Comparison of ENCODE assay signal across 7 cellular contexts in the genomic region with DNA sequence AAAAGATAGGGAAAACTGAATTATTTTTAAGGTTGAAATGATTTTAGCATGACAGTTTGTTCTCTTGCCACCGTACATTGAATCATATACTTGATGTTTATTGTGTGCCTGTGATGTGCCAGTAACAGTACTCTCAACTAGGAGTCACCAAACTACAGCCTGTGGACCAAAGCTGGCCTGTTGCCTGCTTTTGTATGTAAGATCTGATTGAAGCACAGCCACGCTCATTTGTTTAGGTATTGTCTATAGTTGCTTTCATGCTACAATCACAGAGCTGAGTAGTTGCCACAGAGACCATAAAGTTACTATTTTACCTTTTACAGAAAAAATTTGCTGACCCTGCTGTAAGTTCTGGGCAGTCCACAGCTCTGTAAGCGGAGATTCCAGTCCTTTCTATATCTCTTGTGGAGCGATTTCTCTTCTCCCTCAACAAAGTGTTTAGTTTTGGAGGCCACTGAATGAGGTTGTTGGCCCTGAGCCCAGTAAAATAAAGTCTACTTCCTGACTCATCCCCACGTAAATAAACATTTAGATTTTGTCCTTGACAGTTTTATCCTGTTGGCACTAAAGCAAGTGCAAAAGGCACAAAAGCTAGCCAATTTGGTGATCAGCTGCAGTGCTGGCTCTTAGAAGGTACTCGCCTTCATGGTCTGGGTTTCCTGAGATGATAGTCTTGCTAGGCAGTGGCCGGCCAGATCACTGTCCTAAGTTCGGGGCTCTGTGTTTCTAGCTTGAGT.
A peak's percentile ranks its signal among the peaks of the same experiment; 100 is the strongest.
DNase-seq lines count a peak whose midpoint lies in the region; ATAC-seq, FAIRE-seq and TF ChIP-seq lines count a peak whose summit lies in the region.
"Not testable (repeated sequence)": the region's sequence is repeated elsewhere in the genome, so short reads cannot be mapped to it uniquely, and the experiment has no call there.

No MANE protein-coding gene starts in this region.

- not testable (repeated sequence) for H2BK15ac ChIP-seq in mesenchymal stem cell (ENCODE audit: low read depth, poor library complexity, severe bottlenecking)

- DNase-seq in A549 (ENCODE audit: low read depth in 1 of 2, low spot score in 1 of 2), result not testable (repeated sequence)
- peak; percentile 49 for DNase-seq in H4 (ENCODE audit: low spot score)
- peak; percentile 32 for DNase-seq in PC-3
- DNase-seq in amniotic epithelial cell (ENCODE audit: low read depth), result peak; percentile 2
- peak; percentile 56 for DNase-seq in dermis blood vessel endothelial cell
- peak; percentile 39 for DNase-seq in iris pigment epithelial cell (ENCODE audit: low read depth)
- peak; percentile 39 for DNase-seq in mesenchymal stem cell

- 29% methylated on average over 3 of the region's 8 CpGs for WGBS in A549 (ENCODE audit: missing lambda C conversion rate)
- WGBS in mesenchymal stem cell, result 57% methylated on average over 1 of the region's 8 CpGs

- FAIRE-seq in A549 (lab: Jason Lieb, UNC), result not testable (repeated sequence)

- TF ChIP-seq EP300 in A549 (IDR thresholded peaks at IDR 0.05), result not testable (repeated sequence)

- H3K4ac ChIP-seq in mesenchymal stem cell (ENCODE audit: low read depth in 1 of 2, low read length in 2 of 2), result not testable (repeated sequence)

- not testable (repeated sequence) for BruUV-seq in PC-3 (replicated peaks; lab: Mats Ljungman, UMichigan)

- H2AK5ac ChIP-seq in mesenchymal stem cell (ENCODE audit: low read length, severe bottlenecking), result not testable (repeated sequence)

- not testable (repeated sequence) for H3K9me3 ChIP-seq in A549; PC-3 (ENCODE audit: low read length); mesenchymal stem cell (ENCODE audit: control insufficient read depth, low read length)

- H3K4me1 ChIP-seq in A549; PC-3 (ENCODE audit: insufficient read depth, low read length); mesenchymal stem cell (ENCODE audit: control insufficient read depth, insufficient read depth, low read depth, low read length): not testable (repeated sequence)

- not testable (repeated sequence) for H3K23ac ChIP-seq in mesenchymal stem cell (ENCODE audit: low read length in 2 of 2)

- not testable (repeated sequence) for H4K8ac ChIP-seq in mesenchymal stem cell (ENCODE audit: low read length)

- CTCF ChIA-PET in A549 (lab: Yijun Ruan, JAX); PC-3 (lab: Charles Lee): not testable (repeated sequence)

- not testable (repeated sequence) for H3K14ac ChIP-seq in mesenchymal stem cell (ENCODE audit: low read length in 2 of 2)

- intact Hi-C loops in PC-3 (cut with micrococcal nuclease), result not testable (repeated sequence)

- H3K9me2 ChIP-seq in PC-3 (replicated peaks; ENCODE audit: low read length), result not testable (repeated sequence)

- H3F3A ChIP-seq in PC-3 (ENCODE audit: low read length, unreplicated experiment), result not testable (repeated sequence)

- not testable (repeated sequence) for H2BK5ac ChIP-seq in mesenchymal stem cell (ENCODE audit: low read depth, low read length, poor library complexity, severe bottlenecking)

- not testable (repeated sequence) for TF ChIP-seq CTCF in A549 (IDR thresholded peaks at IDR 0.05); PC-3 (conservative IDR thresholded peaks at IDR 0.05; ENCODE audit: low read depth, low read length)

- not testable (repeated sequence) for H2AFZ ChIP-seq in PC-3 (ENCODE audit: low read length); mesenchymal stem cell (ENCODE audit: low read depth, low read length)

- H3K4me2 ChIP-seq in A549; mesenchymal stem cell (ENCODE audit: low read length, poor library complexity, severe bottlenecking): not testable (repeated sequence)
- H3K4me2 ChIP-seq in PC-3 (ENCODE audit: low read length), result peak overlapping the region; percentile 39; the same call in 1 of the 2 replicates

- ATAC-seq in A549, result peak; percentile 69 to 80
- peak; percentile 58 for ATAC-seq in PC-3

- H2BK120ac ChIP-seq in mesenchymal stem cell (ENCODE audit: low read depth, low read length), result not testable (repeated sequence)

- not testable (repeated sequence) for H4K20me1 ChIP-seq in PC-3 (ENCODE audit: low read length)

- H3K79me1 ChIP-seq in mesenchymal stem cell (replicated peaks; ENCODE audit: low read length, poor library complexity, severe bottlenecking), result not testable (repeated sequence)

- H2BK12ac ChIP-seq in mesenchymal stem cell (ENCODE audit: low read length in 2 of 2), result not testable (repeated sequence)

- H3K4me3 ChIP-seq in A549; PC-3 (ENCODE audit: low read length); mesenchymal stem cell (ENCODE audit: insufficient read depth in 1 of 2, low read depth in 1 of 2, low read length in 2 of 2): not testable (repeated sequence)

- not testable (repeated sequence) for H3K18ac ChIP-seq in mesenchymal stem cell (ENCODE audit: low read depth in 1 of 2, low read length in 2 of 2)

- H3K36me3 ChIP-seq in PC-3 (ENCODE audit: low read depth, low read length); mesenchymal stem cell (ENCODE audit: control insufficient read depth in 1 of 2, insufficient read depth in 2 of 2, low read depth in 1 of 2, low read length in 2 of 2): not testable (repeated sequence)

- not testable (repeated sequence) for H3K27me3 ChIP-seq in PC-3 (ENCODE audit: low read length); mesenchymal stem cell (ENCODE audit: control insufficient read depth in 1 of 2, insufficient read depth in 1 of 2, low read length in 2 of 2)

- POLR2A ChIA-PET in A549 (lab: Yijun Ruan, JAX); PC-3 (lab: Charles Lee; ENCODE audit: unreplicated experiment): not testable (repeated sequence)

- H4K91ac ChIP-seq in mesenchymal stem cell (ENCODE audit: low read length), result not testable (repeated sequence)

- TF ChIP-seq RAD21 in A549 (conservative IDR thresholded peaks at IDR 0.05 in 1 of 2, IDR thresholded peaks at IDR 0.05 in 1 of 2), result not testable (repeated sequence)

- H3K9ac ChIP-seq in PC-3 (ENCODE audit: low read length); mesenchymal stem cell (ENCODE audit: low read length): not testable (repeated sequence)

- not testable (repeated sequence) for TF ChIP-seq POLR2A in A549 (IDR thresholded peaks at IDR 0.05; ENCODE audit: low read length)

- not testable (repeated sequence) for H3K79me2 ChIP-seq in PC-3 (ENCODE audit: low read length)

- H3K27ac ChIP-seq in A549; PC-3 (ENCODE audit: low read length); mesenchymal stem cell (ENCODE audit: low read length, poor library complexity, severe bottlenecking): not testable (repeated sequence)
